In genomic region chr7:65846008-65846570, GRCh38 we compare ENCODE assay signal across 15 cellular contexts. TPM values are rescaled to one million over a fixed set of nuclear protein-coding genes. Genes with fewer than 3 reads are reported as not detected.
DNase-seq lines count a peak whose midpoint lies in the region; ATAC-seq and TF ChIP-seq lines count a peak whose summit lies in the region.
"Had no signal": no experiment of that assay in that cellular context is flagged by ENCODE, and none has a peak within 500 bp of the region (broad histone marks: within the 10 kb centered on the region; RNA-seq: fewer than 3 reads in every experiment).

No MANE protein-coding gene starts in this region.

- 19 to 23% methylated on average over 4 of the region's 4 CpGs for WGBS in body of pancreas, 2 donors
- 37% methylated on average over 4 of the region's 4 CpGs for WGBS in right lobe of liver (ENCODE audit: insufficient coverage, low coverage, low lambda C conversion rate, missing lambda C conversion rate)
- WGBS in stomach, 5 donors, result 18 to 50% (median 38%) methylated on average over 4 of the region's 4 CpGs

- TF ChIP-seq CTCF in LNCaP clone FGC (IDR thresholded peaks at IDR 0.05; ENCODE audit: control insufficient read depth, extremely low read depth, insufficient read depth) (no peak), body of pancreas (IDR thresholded peaks at IDR 0.05) (no peak), right lobe of liver (IDR thresholded peaks at IDR 0.05) (no peak), stomach (IDR thresholded peaks at IDR 0.05) (no peak)

- H3K36me3 ChIP-seq in body of pancreas (replicated peaks in 1 of 2; ENCODE audit: insufficient read depth in 1 of 2, low read depth in 2 of 2) (no peaks in the 10 kb centered on the region), right lobe of liver (no peaks in the 10 kb centered on the region), stomach (no peaks in the 10 kb centered on the region)
- H3K36me3 ChIP-seq: BE2C had no signal

- TF ChIP-seq POLR2A in body of pancreas (IDR thresholded peaks at IDR 0.05), result no peak
- TF ChIP-seq POLR2A in right lobe of liver (IDR thresholded peaks at IDR 0.05), result no peak
- TF ChIP-seq POLR2A in stomach (IDR thresholded peaks at IDR 0.05), result no peak

- ATAC-seq in body of pancreas (peak; percentile 47), right lobe of liver (peak in 3 of 4 donors; percentile 17 to 40 (median 38)), GM19463 (IDR thresholded peaks at IDR 0.05; ENCODE audit: unreplicated experiment) (no peak), HG03280 (IDR thresholded peaks at IDR 0.05; ENCODE audit: unreplicated experiment) (no peak)
- ATAC-seq: GM23338 had no signal

- H3K4me1 ChIP-seq in body of pancreas (peaks cover 9% of the 10 kb centered on the region), right lobe of liver (no peaks in the 10 kb centered on the region), stomach (no peaks in the 10 kb centered on the region)
- H3K4me1 ChIP-seq: BE2C had no signal

- intact Hi-C loops in body of pancreas (cut with DNase I) (no loop called here), right lobe of liver (cut with DNase I) (no loop called here), stomach (cut with DNase I; ENCODE audit: low total_unique reads) (no loop called here)

- H3K4me3 ChIP-seq in LNCaP clone FGC (ENCODE audit: low read depth, low read length), result no peak overlapping the region
- no peak overlapping the region for H3K4me3 ChIP-seq in body of pancreas
- H3K4me3 ChIP-seq in right lobe of liver, result no peak overlapping the region
- no peak overlapping the region for H3K4me3 ChIP-seq in stomach
- H3K4me3 ChIP-seq: GM23338 had no signal

- H3K27ac ChIP-seq in body of pancreas (no peak overlapping the region), right lobe of liver (no peak overlapping the region), stomach (no peak overlapping the region)
- H3K27ac ChIP-seq: C4-2B had no signal

- no peaks in the 10 kb centered on the region for H3K9me3 ChIP-seq in body of pancreas
- no peaks in the 10 kb centered on the region for H3K9me3 ChIP-seq in right lobe of liver
- H3K9me3 ChIP-seq in stomach, result no peaks in the 10 kb centered on the region
- H3K9me3 ChIP-seq: BE2C had no signal

- H3K27me3 ChIP-seq in body of pancreas (no peaks in the 10 kb centered on the region), right lobe of liver (no peaks in the 10 kb centered on the region), stomach (no peaks in the 10 kb centered on the region)
- H3K27me3 ChIP-seq: BE2C had no signal

- peak; percentile 6 for DNase-seq in LNCaP clone FGC (ENCODE audit: low read depth)
- DNase-seq in body of pancreas, result peak; percentile 50 to 70 (median 54)
- no peak for DNase-seq in right lobe of liver
- peak; percentile 84 for DNase-seq in stomach
- DNase-seq in dermis blood vessel endothelial cell, result no peak
- DNase-seq: BE2C; CD4-positive, alpha-beta memory T cell; DMS79 treated with DMSO at 0.1 percent for 48 hours; EL; H9; IMR-90 had no signal

- no peak for TF ChIP-seq EP300 in stomach (IDR thresholded peaks at IDR 0.05)

RNA-seq across cellular contexts. Expression of gene VKORC1L1, which starts 26.8 kb away (rescaled TPM):
- total RNA-seq in body of pancreas (10 to 100 TPM in 1 of 2 donors, 1 to 10 TPM in 1; 9.9 to 18.8 TPM), right lobe of liver (10 to 100 TPM in 5 of 6 experiments, 1 to 10 TPM in 1; 9.2 to 26.1 (median 13.2) TPM), stomach (10 to 100 TPM in 3 of 5 donors, 1 to 10 TPM in 2; 1.8 to 31.6 (median 10.6) TPM), dermis blood vessel endothelial cell (24.3 and 38.5 TPM in 2 replicates)
- polyA plus RNA-seq in stomach, result 1 to 10 TPM; 5.0 to 7.3 (median 5.7) TPM

Comparison
In these comparisons a context has a peak if more than half of its experiments do, and no peak if none do; other contexts are left out.
1. DNase-seq: peak in LNCaP clone FGC (single experiment), body of pancreas (4 of 4) and stomach (single experiment); none in right lobe of liver (0 of 3) and dermis blood vessel endothelial cell (single experiment).
2. ATAC-seq: peak in body of pancreas (single experiment) and right lobe of liver (3 of 4); none in GM19463 (single experiment) and HG03280 (single experiment).